Comparison of ENCODE assay signal across 24 cellular contexts in genomic region chr15:69035918-69036258, GRCh38. TPM values are rescaled to one million over a fixed set of nuclear protein-coding genes. Genes with fewer than 3 reads are reported as not detected.
A peak's percentile ranks its signal among the peaks of the same experiment; 100 is the strongest.
DNase-seq lines count a peak whose midpoint lies in the region; ATAC-seq and TF ChIP-seq lines count a peak whose summit lies in the region.
"Had no signal": no experiment of that assay in that cellular context is flagged by ENCODE, and none has a peak within 500 bp of the region (broad histone marks: within the 10 kb centered on the region; RNA-seq: fewer than 3 reads in every experiment).

No MANE protein-coding gene starts in this region.

- H4K5ac ChIP-seq in H9 (ENCODE audit: insufficient read length, low read depth, low read length) = no peak overlapping the region

- H3K4me1 ChIP-seq in GM23338 (ENCODE audit: insufficient read depth) (no peaks in the 10 kb centered on the region), esophagus squamous epithelium (peaks cover 5 to 46% (median 7%) of the 10 kb centered on the region in 3 donors), neuronal stem cell (ENCODE audit: control insufficient read depth in 2 of 2, insufficient read depth in 1 of 2, low read depth in 1 of 2, low read length in 2 of 2) (peaks cover 0 to 1% of the 10 kb centered on the region in 2 donors), H9 (ENCODE audit: insufficient read depth, low read length) (no peaks in the 10 kb centered on the region)

- intact Hi-C loops in esophagus squamous epithelium (cut with DNase I) = no loop called here

- H3K36me3 Mint-ChIP-seq in GM23338 (ENCODE audit: low read depth) (no peaks in the 10 kb centered on the region), WTC11 (no peaks in the 10 kb centered on the region), H9 (ENCODE audit: insufficient read depth in 1 of 3, low read depth in 3 of 3) (peaks cover 0 to 2% (median 0%) of the 10 kb centered on the region in 3 experiments; a peak in 1 of 7 replicates)
- H3K36me3 Mint-ChIP-seq: CD8-positive, alpha-beta memory T cell had no signal

- H3K14ac ChIP-seq in neuronal stem cell (ENCODE audit: low read length) (no peak overlapping the region), H9 (ENCODE audit: insufficient read depth, low read length) (no peak overlapping the region)

- H3K27me3 ChIP-seq in GM23338 (ENCODE audit: insufficient read depth) = peaks cover 9% of the 10 kb centered on the region; the same call in 1 of the 2 replicates
- H3K27me3 ChIP-seq in esophagus squamous epithelium = peaks cover 0 to 33% (median 2%) of the 10 kb centered on the region in 4 donors
- H3K27me3 ChIP-seq in neuronal stem cell (ENCODE audit: control insufficient read depth in 3 of 3, insufficient read depth in 3 of 3, low read depth in 1 of 3, low read length in 3 of 3) = peaks cover 0 to 28% (median 2%) of the 10 kb centered on the region in 3 experiments
- H3K27me3 ChIP-seq in H9 (ENCODE audit: insufficient read depth, low read length) = no peaks in the 10 kb centered on the region; the same call in 1 of the 2 replicates
- H3K27me3 ChIP-seq: BLaER1 treated with 17β-estradiol and CSF1 and Interleukin-3, amounts not matched to agents 10 nM and 100 nM; MG63 had no signal

- H3K4me3 Mint-ChIP-seq in GM23338 (no peak overlapping the region), WTC11 (no peak overlapping the region), H9 (no peak overlapping the region)
- H3K4me3 Mint-ChIP-seq: CD8-positive, alpha-beta memory T cell had no signal

- CTCF ChIA-PET in WTC11 (lab: Charles Lee) = interaction anchor here (0.6 to 2.0 kb wide), 30 partner anchors 8 to 490 kb away, joined by 3 to 10 read pairs (median 5); no protein-coding TSS in a partner anchor

- TF ChIP-seq POLR2A in esophagus squamous epithelium (IDR thresholded peaks at IDR 0.05) = no peak

- no peak overlapping the region for H2BK20ac ChIP-seq in H9 (ENCODE audit: low read depth, low read length, poor library complexity, severe bottlenecking)

- H3K9me3 ChIP-seq in esophagus squamous epithelium (no peaks in the 10 kb centered on the region), neuronal stem cell (replicated peaks in 1 of 2; ENCODE audit: control insufficient read depth in 2 of 2, insufficient read depth in 1 of 2, low read depth in 1 of 2, low read length in 2 of 2) (no peaks in the 10 kb centered on the region), H9 (ENCODE audit: control insufficient read depth, low read depth, low read length) (no peaks in the 10 kb centered on the region)
- H3K9me3 ChIP-seq: A549; BLaER1 treated with 17β-estradiol and CSF1 and Interleukin-3, amounts not matched to agents 10 nM and 100 nM; MG63; SK-N-SH had no signal

- H2AFZ ChIP-seq in GM23338 = peak overlapping the region; percentile 80; the same call in 1 of the 2 replicates
- H2AFZ ChIP-seq in neuronal stem cell (ENCODE audit: low read length) = no peak overlapping the region
- no peak overlapping the region for H2AFZ ChIP-seq in H9 (ENCODE audit: low read length)

- no peaks in the 10 kb centered on the region for H4K20me1 ChIP-seq in GM23338 (replicated peaks; ENCODE audit: insufficient read depth)
- H4K20me1 ChIP-seq in H9 (ENCODE audit: control insufficient read depth, insufficient read depth, insufficient read length) = no peaks in the 10 kb centered on the region
- H4K20me1 ChIP-seq: BLaER1 treated with 17β-estradiol and CSF1 and Interleukin-3, amounts not matched to agents 10 nM and 100 nM had no signal

- 42% methylated on average over 1 of the region's 1 CpG; no CpG with 5 or more reads in 1 of the 2 donors for WGBS in esophagus squamous epithelium, 2 donors
- WGBS in neuronal stem cell (ENCODE audit: extremely low coverage in 2 of 2, insufficient read length in 2 of 2, insufficient replicate concordance in 1 of 2), 2 donors = no CpG with 5 or more reads among the region's 1 CpG
- no CpG with 5 or more reads among the region's 1 CpG for whole genome bisulfite sequencing in H9 (ENCODE audit: extremely low coverage, insufficient read length, low lambda C conversion rate)

- no peaks in the 10 kb centered on the region for H3K9me3 Mint-ChIP-seq in GM23338
- no peaks in the 10 kb centered on the region for H3K9me3 Mint-ChIP-seq in WTC11
- H3K9me3 Mint-ChIP-seq in H9 = no peaks in the 10 kb centered on the region
- H3K9me3 Mint-ChIP-seq: CD8-positive, alpha-beta memory T cell had no signal

- H4K91ac ChIP-seq in neuronal stem cell (ENCODE audit: low read depth, low read length, poor library complexity) (no peak overlapping the region), H9 (ENCODE audit: insufficient read length, low read depth, low read length) (no peak overlapping the region)

- DNase-seq in GM23338 (ENCODE audit: low spot score) (no peak), NCI-H82 treated with DMSO at 0.1 percent for 48 hours (lab: John Stamatoyannopoulos, UW; ENCODE audit: unreplicated experiment) (peak; percentile 62), WTC11 (ENCODE audit: low spot score) (no peak), esophagus squamous epithelium (lab: John Stamatoyannopoulos, UW) (no peak), neuronal stem cell (ENCODE audit: low spot score) (no peak), H9 (no peak), NCI-H187 treated with DMSO at 0.1 percent for 48 hours (lab: John Stamatoyannopoulos, UW) (no peak), iPS-NIHi11 (ENCODE audit: low spot score) (no peak)
- DNase-seq: AML-193; CD8-positive, alpha-beta memory T cell; DMS 273 treated with DMSO at 0.1 percent for 48 hours; DMS79 treated with DMSO at 0.1 percent for 48 hours; GF-D8; KG1; MG63; NCI-H1105 treated with DMSO at 0.1 percent for 48 hours; NCI-H2029; NCI-H446 treated with DMSO at 0.1 percent for 48 hours; OCI-M1; SK-N-SH; SW 1271 had no signal

- H3K36me3 ChIP-seq in GM23338 (ENCODE audit: insufficient read depth) = no peaks in the 10 kb centered on the region
- H3K36me3 ChIP-seq in esophagus squamous epithelium = no peaks in the 10 kb centered on the region
- no peaks in the 10 kb centered on the region for H3K36me3 ChIP-seq in neuronal stem cell (replicated peaks in 1 of 2; ENCODE audit: control insufficient read depth in 2 of 2, insufficient read depth in 2 of 2, low read length in 2 of 2)
- H3K36me3 ChIP-seq: BLaER1 treated with 17β-estradiol and CSF1 and Interleukin-3, amounts not matched to agents 10 nM and 100 nM; MG63 had no signal

- POLR2A ChIA-PET in WTC11 (lab: Charles Lee) = no interaction called here

- no peak overlapping the region for H2BK5ac ChIP-seq in neuronal stem cell (ENCODE audit: low read length)
- no peak overlapping the region for H2BK5ac ChIP-seq in H9 (ENCODE audit: insufficient read length, low read length)

- no peak overlapping the region for H2BK120ac ChIP-seq in neuronal stem cell (ENCODE audit: low read depth, low read length)
- H2BK120ac ChIP-seq in H9 (ENCODE audit: low read depth, low read length, poor library complexity, severe bottlenecking) = no peak overlapping the region

- no peaks in the 10 kb centered on the region; the same call in 1 of the 2 replicates for H3F3A ChIP-seq in GM23338 (replicated peaks; ENCODE audit: low read depth)

- H3K27ac Mint-ChIP-seq in GM23338 = no peak overlapping the region
- no peak overlapping the region for H3K27ac Mint-ChIP-seq in WTC11
- H3K27ac Mint-ChIP-seq in H9 = no peak overlapping the region

- H3K27me3 Mint-ChIP-seq in GM23338 (ENCODE audit: insufficient read depth, low read depth, poor library complexity) (peaks cover 12% of the 10 kb centered on the region), WTC11 (ENCODE audit: low read depth) (peaks cover 25% of the 10 kb centered on the region), H9 (ENCODE audit: low read depth) (peaks cover 42% of the 10 kb centered on the region)

- H3K4me2 ChIP-seq in GM23338 (no peak overlapping the region), neuronal stem cell (ENCODE audit: insufficient read depth, low read length, poor library complexity, severe bottlenecking) (no peak overlapping the region), H9 (ENCODE audit: insufficient read depth, insufficient read length, low read length) (no peak overlapping the region)
- H3K4me2 ChIP-seq: A549; BLaER1 treated with 17β-estradiol and CSF1 and Interleukin-3, amounts not matched to agents 10 nM and 100 nM; SK-N-SH had no signal

- ATAC-seq in GM23338 = no peak
- no peak for ATAC-seq in WTC11

- no peak overlapping the region for H3K27ac ChIP-seq in GM23338 (ENCODE audit: low read depth)
- peak overlapping the region in 3 of 4 donors; percentile 53 to 78 (median 68) for H3K27ac ChIP-seq in esophagus squamous epithelium
- no peak overlapping the region for H3K27ac ChIP-seq in neuronal stem cell (replicated peaks; ENCODE audit: low read length)
- H3K27ac ChIP-seq in H9 (ENCODE audit: insufficient read length, low read depth, low read length) = no peak overlapping the region
- H3K27ac ChIP-seq: A549; BLaER1 treated with 17β-estradiol and CSF1 and Interleukin-3, amounts not matched to agents 10 nM and 100 nM had no signal

- H2BK15ac ChIP-seq in neuronal stem cell (ENCODE audit: low read length) (no peak overlapping the region), H9 (ENCODE audit: low read depth, low read length) (no peak overlapping the region)

- TF ChIP-seq CTCF in GM23338 (conservative IDR thresholded peaks at IDR 0.05; ENCODE audit: low read depth in 2 of 2) = no peak
- no peak for TF ChIP-seq CTCF in WTC11 (IDR thresholded peaks at IDR 0.05)
- TF ChIP-seq CTCF in esophagus squamous epithelium (IDR thresholded peaks at IDR 0.05) = no peak
- no peak for TF ChIP-seq CTCF in H9 (conservative IDR thresholded peaks at IDR 0.05)

- H2AK5ac ChIP-seq in neuronal stem cell (ENCODE audit: low read depth, low read length) (no peak overlapping the region), H9 (ENCODE audit: insufficient read length, low read length) (no peak overlapping the region)

- no peak overlapping the region for H3K4ac ChIP-seq in neuronal stem cell (ENCODE audit: low read length)
- no peak overlapping the region for H3K4ac ChIP-seq in H9 (ENCODE audit: low read depth, low read length)

- peaks cover 3% of the 10 kb centered on the region for H3K23me2 ChIP-seq in H9 (ENCODE audit: insufficient read length, low read depth, low read length, poor library complexity, severe bottlenecking)

- H3K9ac ChIP-seq in neuronal stem cell (ENCODE audit: low read depth, low read length, poor library complexity) (no peak overlapping the region), H9 (ENCODE audit: extremely low read depth, insufficient read length, low read length) (no peak overlapping the region)
- H3K9ac ChIP-seq: BLaER1 treated with 17β-estradiol and CSF1 and Interleukin-3, amounts not matched to agents 10 nM and 100 nM; SK-N-SH had no signal

- H4K8ac ChIP-seq in neuronal stem cell (ENCODE audit: low read depth, low read length) = no peak overlapping the region
- H4K8ac ChIP-seq in H9 (replicated peaks; ENCODE audit: insufficient read length, low read depth, low read length) = no peak overlapping the region

- no peaks in the 10 kb centered on the region for H3K79me1 ChIP-seq in neuronal stem cell (ENCODE audit: low read depth, low read length)
- H3K79me1 ChIP-seq in H9 (ENCODE audit: insufficient read depth, low read depth, low read length, poor library complexity, severe bottlenecking) = no peaks in the 10 kb centered on the region

- no peaks in the 10 kb centered on the region for H3K4me1 Mint-ChIP-seq in GM23338
- peaks cover 3% of the 10 kb centered on the region; the same call in 1 of the 2 replicates for H3K4me1 Mint-ChIP-seq in WTC11
- H3K4me1 Mint-ChIP-seq in H9 = peaks cover 2 to 4% of the 10 kb centered on the region in 2 experiments; a peak in 1 of 4 replicates

- H3K23ac ChIP-seq in neuronal stem cell (ENCODE audit: low read depth, low read length, poor library complexity) (no peak overlapping the region), H9 (ENCODE audit: insufficient read length, low read depth, low read length) (no peak overlapping the region)

- H3K18ac ChIP-seq in neuronal stem cell (ENCODE audit: low read length) (no peak overlapping the region), H9 (ENCODE audit: insufficient read length, low read depth, low read length) (no peak overlapping the region)

- H3K4me3 ChIP-seq in GM23338 = no peak overlapping the region
- H3K4me3 ChIP-seq in esophagus squamous epithelium = no peak overlapping the region
- no peak overlapping the region for H3K4me3 ChIP-seq in neuronal stem cell (ENCODE audit: low read length in 2 of 2)
- H3K4me3 ChIP-seq: A549; BLaER1 treated with 17β-estradiol and CSF1 and Interleukin-3, amounts not matched to agents 10 nM and 100 nM; MG63 had no signal

- H3K56ac ChIP-seq in H9 (ENCODE audit: insufficient read length, low read depth, low read length) = no peak overlapping the region

- H2BK12ac ChIP-seq in neuronal stem cell (ENCODE audit: low read length) (no peak overlapping the region), H9 (ENCODE audit: insufficient read length, low read depth, low read length) (no peak overlapping the region)

- no peaks in the 10 kb centered on the region for H3K9me2 ChIP-seq in GM23338 (ENCODE audit: insufficient read depth)
- H3K9me2 ChIP-seq: SK-N-SH had no signal

- no peaks in the 10 kb centered on the region for H3K79me2 ChIP-seq in GM23338 (replicated peaks; ENCODE audit: insufficient read depth)
- H3K79me2 ChIP-seq in H9 (ENCODE audit: insufficient read depth, low read length) = no peaks in the 10 kb centered on the region

- no peak overlapping the region for H3T11ph ChIP-seq in H9 (ENCODE audit: low read length)

RNA-seq across cellular contexts. Expression of gene NOX5, which starts 21.4 kb away (rescaled TPM):
- 0.03 TPM in 1 of 2 replicates, not detected in the other for total RNA-seq in GM23338 (2014; rRNA removed; shearing (Covaris generic))
- polyA plus RNA-seq in GM23338 (2016; fragmentation: Nextera tagmentation; extraction: Ambion mirVana) = not detected in 2 replicates
- not detected in 3 replicates for total RNA-seq in WTC11 (2021)
- total RNA-seq in esophagus squamous epithelium = 1 to 10 TPM in 1 of 4 donors, under 1 TPM in 3; 0.19 to 1.5 (median 0.46) TPM
- polyA plus RNA-seq in neuronal stem cell (2013, experiment 1 of 2) = 0.01 TPM
- under 0.01 TPM for polyA plus RNA-seq in neuronal stem cell (2013, experiment 2 of 2)
- 0.04 TPM in 1 of 2 replicates, not detected in the other for total RNA-seq in H9 (2021)
- total RNA-seq: CD8-positive, alpha-beta memory T cell; HT-29 had no signal
- polyA plus RNA-seq: CD8-positive, alpha-beta memory T cell had no signal

Comparison
In these comparisons a context has a peak if more than half of its experiments do, and no peak if none do; other contexts are left out.
1. H3K27ac ChIP-seq: peak in esophagus squamous epithelium (3 of 4); none in GM23338 (single experiment), neuronal stem cell (single experiment) and H9 (single experiment).